ENCODE assay signal across 9 cellular contexts in the genomic region with DNA sequence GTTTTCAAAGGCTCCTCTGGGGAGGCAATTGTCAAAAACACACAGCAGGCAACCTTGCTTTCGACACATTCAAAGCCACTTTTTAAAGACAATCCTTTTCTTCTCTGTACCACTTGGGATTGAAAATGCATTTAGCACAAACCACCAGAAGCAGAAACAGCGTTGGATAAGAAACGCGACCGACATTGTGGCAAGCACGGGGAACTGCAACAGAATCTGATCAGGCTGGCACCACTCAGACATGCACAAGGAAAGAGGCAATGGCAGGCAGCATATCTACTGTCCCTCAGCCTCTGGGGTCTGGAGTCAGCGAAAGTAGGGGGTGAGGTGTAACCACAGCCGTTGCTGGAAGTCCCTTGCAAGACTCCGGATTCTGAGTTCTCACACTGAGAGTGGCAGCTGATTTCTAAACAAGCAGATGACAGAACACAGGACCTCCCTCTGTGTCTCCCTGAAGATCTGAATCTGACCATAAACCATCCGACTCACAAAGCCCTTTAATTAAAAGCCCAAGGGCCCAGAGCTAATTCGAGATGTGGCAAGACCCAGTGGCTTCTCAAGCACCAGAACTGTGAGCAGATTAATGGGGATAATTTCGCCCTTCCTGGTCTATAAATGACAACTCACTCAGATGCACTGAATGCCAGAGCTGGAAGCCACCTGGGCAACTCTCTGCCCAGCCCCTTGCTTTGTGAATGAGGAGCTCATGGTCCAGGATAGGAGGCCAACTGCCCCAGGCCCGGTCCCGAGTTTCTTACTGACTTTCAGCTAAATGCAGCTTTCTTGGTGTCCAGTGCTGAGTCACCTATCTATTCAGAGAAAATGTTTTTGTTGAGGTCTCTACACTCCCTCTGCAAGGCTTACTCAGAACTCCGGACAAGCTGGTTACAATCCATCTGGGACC. TPM values are rescaled to one million over a fixed set of nuclear protein-coding genes. Genes with fewer than 3 reads are reported as not detected.
DNase-seq lines count a peak whose midpoint lies in the region; ATAC-seq and TF ChIP-seq lines count a peak whose summit lies in the region.
"Had no signal": no experiment of that assay in that cellular context is flagged by ENCODE, and none has a peak within 500 bp of the region (broad histone marks: within the 10 kb centered on the region; RNA-seq: fewer than 3 reads in every experiment).

No MANE protein-coding gene starts in this region.

- ATAC-seq in natural killer cell treated with Interleukin-12 subunit alpha and Interleukin-12 subunit beta and Interleukin-15 and Interleukin-18, amount 100 ng/mL, for 72 hours = peak; percentile 61 to 75

- H3K4me3 Mint-ChIP-seq in CD8-positive, alpha-beta memory T cell = no peak overlapping the region
- peak overlapping the region; percentile 34 for H3K4me3 Mint-ChIP-seq in natural killer cell treated with Interleukin-12 subunit alpha and Interleukin-12 subunit beta and Interleukin-15 and Interleukin-18, amount 100 ng/mL, for 72 hours

- 64% methylated on average over 15 of the region's 15 CpGs for WGBS in esophagus muscularis mucosa

- H3K27ac Mint-ChIP-seq in CD8-positive, alpha-beta memory T cell = peak overlapping the region in 2 of 8 donors; percentile 27 to 65
- peak overlapping the region; percentile 21 to 57 for H3K27ac Mint-ChIP-seq in natural killer cell treated with Interleukin-12 subunit alpha and Interleukin-12 subunit beta and Interleukin-15 and Interleukin-18, amount 100 ng/mL, for 72 hours

- H3K27me3 ChIP-seq in CD8-positive, alpha-beta memory T cell (ENCODE audit: insufficient read depth, low read length, poor library complexity, severe bottlenecking) = no peaks in the 10 kb centered on the region
- no peaks in the 10 kb centered on the region for H3K27me3 ChIP-seq in MG63
- no peaks in the 10 kb centered on the region for H3K27me3 ChIP-seq in esophagus muscularis mucosa

- intact Hi-C loops in esophagus muscularis mucosa (cut with DNase I) = no loop called here

- no peak for TF ChIP-seq EP300 in esophagus muscularis mucosa (IDR thresholded peaks at IDR 0.05)

- TF ChIP-seq CTCF in esophagus muscularis mucosa (IDR thresholded peaks at IDR 0.05) = no peak

- H3K4me3 ChIP-seq in CD8-positive, alpha-beta memory T cell (ENCODE audit: low read length) = no peak overlapping the region
- no peak overlapping the region for H3K4me3 ChIP-seq in MG63
- no peak overlapping the region for H3K4me3 ChIP-seq in esophagus muscularis mucosa

- H3K9me3 Mint-ChIP-seq in CD8-positive, alpha-beta memory T cell = peaks cover 0 to 4% (median 0%) of the 10 kb centered on the region in 5 donors
- no peaks in the 10 kb centered on the region for H3K9me3 Mint-ChIP-seq in natural killer cell treated with Interleukin-12 subunit alpha and Interleukin-12 subunit beta and Interleukin-15 and Interleukin-18, amount 100 ng/mL, for 72 hours

- no peaks in the 10 kb centered on the region for H3K36me3 ChIP-seq in CD8-positive, alpha-beta memory T cell (ENCODE audit: insufficient read depth, low read length)
- no peaks in the 10 kb centered on the region for H3K36me3 ChIP-seq in MG63
- peaks cover 0 to 5% (median 0%) of the 10 kb centered on the region in 4 donors for H3K36me3 ChIP-seq in esophagus muscularis mucosa

- H3K4me1 ChIP-seq in CD8-positive, alpha-beta memory T cell (ENCODE audit: insufficient read depth, low read length) = no peaks in the 10 kb centered on the region
- H3K4me1 ChIP-seq in esophagus muscularis mucosa = peaks cover 18 to 25% (median 21%) of the 10 kb centered on the region in 4 donors

- CTCF ChIA-PET in CD8-positive, alpha-beta memory T cell (lab: Charles Lee) = no interaction called here

- POLR2A ChIA-PET in CD8-positive, alpha-beta memory T cell (lab: Charles Lee) = no interaction called here

- TF ChIP-seq POLR2A in esophagus muscularis mucosa (IDR thresholded peaks at IDR 0.05; ENCODE audit: low read depth) = no peak

- H3K27me3 Mint-ChIP-seq in CD8-positive, alpha-beta memory T cell = peaks cover 2 to 3% of the 10 kb centered on the region in 2 donors
- no peaks in the 10 kb centered on the region for H3K27me3 Mint-ChIP-seq in natural killer cell treated with Interleukin-12 subunit alpha and Interleukin-12 subunit beta and Interleukin-15 and Interleukin-18, amount 100 ng/mL, for 72 hours

- H3K9me3 ChIP-seq in CD8-positive, alpha-beta memory T cell (ENCODE audit: low read length) = no peaks in the 10 kb centered on the region
- H3K9me3 ChIP-seq in MG63 (peaks cover 2% of the 10 kb centered on the region; the same call in 1 of the 2 replicates), esophagus muscularis mucosa (no peaks in the 10 kb centered on the region)

- H3K27ac ChIP-seq in CD8-positive, alpha-beta memory T cell (ENCODE audit: low read depth, low read length) = peak overlapping the region; percentile 65
- no peak overlapping the region for H3K27ac ChIP-seq in esophagus muscularis mucosa (replicated peaks in 1 of 4)

- no peak for DNase-seq in CD8-positive, alpha-beta memory T cell
- DNase-seq in MG63 = peak; percentile 12
- DNase-seq in anterior cingulate cortex (lab: John Stamatoyannopoulos, UW) = peak in 31 of 58 donors; percentile 22 to 64 (median 38)
- no peak for DNase-seq in natural killer cell treated with Interleukin-12 subunit alpha and Interleukin-12 subunit beta and Interleukin-15 and Interleukin-18, amount 100 ng/mL, for 72 hours (ENCODE audit: low spot score)
- DNase-seq in mucosa of gallbladder (ENCODE audit: low spot score) = no peak
- no peak for DNase-seq in NCI-H1048 (lab: John Stamatoyannopoulos, UW)
- no peak for DNase-seq in esophagus muscularis mucosa (ENCODE audit: extremely low spot score)
- DNase-seq in NCI-H187 treated with DMSO at 0.1 percent for 48 hours (lab: John Stamatoyannopoulos, UW) = no peak
- DNase-seq: T-helper 9 cell had no signal

- no peaks in the 10 kb centered on the region for H3K36me3 Mint-ChIP-seq in CD8-positive, alpha-beta memory T cell
- no peaks in the 10 kb centered on the region for H3K36me3 Mint-ChIP-seq in natural killer cell treated with Interleukin-12 subunit alpha and Interleukin-12 subunit beta and Interleukin-15 and Interleukin-18, amount 100 ng/mL, for 72 hours

- peaks cover 13 to 23% (median 22%) of the 10 kb centered on the region in 3 donors for H3K4me1 Mint-ChIP-seq in CD8-positive, alpha-beta memory T cell
- H3K4me1 Mint-ChIP-seq in natural killer cell treated with Interleukin-12 subunit alpha and Interleukin-12 subunit beta and Interleukin-15 and Interleukin-18, amount 100 ng/mL, for 72 hours (ENCODE audit: low read depth in 2 of 2) = peaks cover 55 to 62% of the 10 kb centered on the region in 2 donors

RNA-seq across cellular contexts. Expression of a gene that starts 29.6 kb away (rescaled TPM):
- total RNA-seq in CD8-positive, alpha-beta memory T cell = 1 to 10 TPM; 1.0 to 1.2 TPM
- 6.3 TPM for polyA plus RNA-seq in CD8-positive, alpha-beta memory T cell
- total RNA-seq in MG63 (2014; rRNA removed; shearing (Covaris generic); ENCODE audit: low replicate concordance) = 0.69 and 1.3 TPM in 2 replicates
- total RNA-seq in natural killer cell treated with Interleukin-12 subunit alpha and Interleukin-12 subunit beta and Interleukin-15 and Interleukin-18, amount 100 ng/mL, for 72 hours = 10 to 100 TPM in 1 of 2 donors, 1 to 10 TPM in 1; 5.1 to 13.3 TPM
- 7.0 TPM for total RNA-seq in mucosa of gallbladder
- total RNA-seq in esophagus muscularis mucosa = 10 to 100 TPM; 10.3 to 13.3 (median 11.2) TPM

Comparison
In these comparisons a context has a peak if more than half of its experiments do, and no peak if none do; other contexts are left out.
1. DNase-seq: peak in MG63 (single experiment) and anterior cingulate cortex (31 of 58); none in CD8-positive, alpha-beta memory T cell (0 of 5), natural killer cell treated with Interleukin-12 subunit alpha and Interleukin-12 subunit beta and Interleukin-15 and Interleukin-18, amount 100 ng/mL, for 72 hours (single experiment), mucosa of gallbladder (single experiment), NCI-H1048 (single experiment), esophagus muscularis mucosa (single experiment) and NCI-H187 treated with DMSO at 0.1 percent for 48 hours (single experiment).